Comparison of ENCODE assay signal across 8 cellular contexts in genomic region chr16:85461814-85462404, GRCh38.
DNase-seq lines count a peak whose midpoint lies in the region; ATAC-seq and TF ChIP-seq lines count a peak whose summit lies in the region.

No MANE protein-coding gene starts in this region.

- 2 to 8% (median 3%) methylated on average over 6 to 14 of the region's 14 CpGs for WGBS in heart left ventricle, 4 donors
- 2 to 3% methylated on average over 14 of the region's 14 CpGs for WGBS in sigmoid colon, 2 donors

- ATAC-seq in Panc1, result peak; percentile 36
- peak in 3 of 4 donors; percentile 18 to 31 (median 31) for ATAC-seq in heart left ventricle
- no peak for ATAC-seq in HG03442 (IDR thresholded peaks at IDR 0.05; ENCODE audit: unreplicated experiment)

- H3K9me3 Mint-ChIP-seq in activated naive CD4-positive, alpha-beta T cell treated with anti-CD3 and anti-CD28 coated beads for 36 hours, result no peaks in the 10 kb centered on the region

- H3K27ac ChIP-seq in Panc1 (ENCODE audit: low read length), result peak overlapping the region; percentile 34; the same call in 1 of the 2 replicates
- H3K27ac ChIP-seq in heart left ventricle, result peak overlapping the region in 11 of 12 donors; percentile 28 to 89 (median 78)
- peak overlapping the region; percentile 65 to 86 (median 84) for H3K27ac ChIP-seq in sigmoid colon

- DNase-seq in activated naive CD4-positive, alpha-beta T cell treated with anti-CD3 and anti-CD28 coated beads for 36 hours, result no peak
- DNase-seq in activated naive CD4-positive, alpha-beta T cell treated with Interleukin-2 at 50 U/mL for 16 hours, result no peak
- DNase-seq in Panc1 (ENCODE audit: low read depth, low spot score), result no peak
- DNase-seq in heart left ventricle, result no peak
- DNase-seq in sigmoid colon, result peak; percentile 82
- no peak for DNase-seq in NK-92 treated with Interleukin-12 subunit alpha and Interleukin-12 subunit beta, amount 100 ng/mL, for 24 hours (lab: John Stamatoyannopoulos, UW)
- no peak for DNase-seq in stimulated activated CD4-positive, alpha-beta T cell treated with anti-CD3 and anti-CD28 coated beads, Interleukin-12 subunit alpha, Interleukin-12 subunit beta, amount 100 ng/mL, for 4 hours

- BruUV-seq in Panc1 (replicated peaks; lab: Mats Ljungman, UMichigan), result no TSS peak

- POLR2A ChIA-PET in Panc1 (lab: Charles Lee), result no interaction called here

- no peak for TF ChIP-seq EP300 in sigmoid colon (IDR thresholded peaks at IDR 0.05)

- in situ Hi-C loops in Panc1 (cut with HindIII; ENCODE audit: low pct_unique_long_range_greater_than_20kb, low sequenced_read_pairs), result no loop called here

- H3K4me1 Mint-ChIP-seq in activated naive CD4-positive, alpha-beta T cell treated with anti-CD3 and anti-CD28 coated beads for 36 hours (ENCODE audit: low read depth), result peaks cover 5% of the 10 kb centered on the region

- H3K27me3 ChIP-seq in Panc1 (ENCODE audit: control insufficient read depth, insufficient read depth, low read length) (no peaks in the 10 kb centered on the region), heart left ventricle (peaks cover 0 to 32% (median 0%) of the 10 kb centered on the region in 9 donors), sigmoid colon (no peaks in the 10 kb centered on the region)

- H3K9me3 ChIP-seq in Panc1 (ENCODE audit: control insufficient read depth, insufficient read depth, low read depth, low read length) (no peaks in the 10 kb centered on the region), heart left ventricle (no peaks in the 10 kb centered on the region), sigmoid colon (no peaks in the 10 kb centered on the region)

- no peaks in the 10 kb centered on the region for H3K36me3 Mint-ChIP-seq in activated naive CD4-positive, alpha-beta T cell treated with anti-CD3 and anti-CD28 coated beads for 36 hours (ENCODE audit: low read depth)

- TF ChIP-seq POLR2A in heart left ventricle (IDR thresholded peaks at IDR 0.05) (no peak), sigmoid colon (IDR thresholded peaks at IDR 0.05) (no peak)

- H3K36me3 ChIP-seq in Panc1 (ENCODE audit: control insufficient read depth, insufficient read depth, low read length) (no peaks in the 10 kb centered on the region), heart left ventricle (no peaks in the 10 kb centered on the region), sigmoid colon (no peaks in the 10 kb centered on the region)

- H3K27ac Mint-ChIP-seq in activated naive CD4-positive, alpha-beta T cell treated with anti-CD3 and anti-CD28 coated beads for 36 hours, result no peak overlapping the region

- peaks cover 67% of the 10 kb centered on the region for H3K4me1 ChIP-seq in Panc1 (ENCODE audit: control insufficient read depth, insufficient read depth, low read length)
- H3K4me1 ChIP-seq in heart left ventricle, result peaks cover 10 to 71% (median 45%) of the 10 kb centered on the region in 12 donors
- peaks cover 0 to 79% (median 71%) of the 10 kb centered on the region in 4 donors for H3K4me1 ChIP-seq in sigmoid colon

- CTCF ChIA-PET in activated naive CD4-positive, alpha-beta T cell treated with anti-CD3 and anti-CD28 coated beads for 36 hours (lab: Charles Lee), result interaction anchor here (0.5 to 1.8 kb wide), 4 partner anchors 29 to 154 kb away, joined by 3 to 8 read pairs (median 4); no protein-coding TSS in a partner anchor
- CTCF ChIA-PET in Panc1 (lab: Charles Lee), result interaction anchor here (0.7 to 1.1 kb wide), 3 partner anchors 46 to 118 kb away, joined by 3 to 9 read pairs (median 4); no protein-coding TSS in a partner anchor

- H3K4me3 Mint-ChIP-seq in activated naive CD4-positive, alpha-beta T cell treated with anti-CD3 and anti-CD28 coated beads for 36 hours, result peak overlapping the region; percentile 63

- intact Hi-C loops in activated naive CD4-positive, alpha-beta T cell treated with anti-CD3 and anti-CD28 coated beads for 36 hours (cut with micrococcal nuclease), result no loop called here
- intact Hi-C loops in Panc1 (cut with micrococcal nuclease; ENCODE audit: unreplicated experiment), result no loop called here
- intact Hi-C loops in heart left ventricle (cut with DNase I), result no loop called here
- intact Hi-C loops in sigmoid colon (cut with DNase I), result loop anchor here (1.0 to 5.0 kb wide), 2 partner anchors 92 to 150 kb away; partner anchors contain the start of gene GSE1

- H3K4me3 ChIP-seq in Panc1 (ENCODE audit: low read depth in 2 of 2, low read length in 2 of 2) (peak overlapping the region; percentile 24 to 36), heart left ventricle (peak overlapping the region in 10 of 12 donors; percentile 24 to 56 (median 34)), sigmoid colon (peak overlapping the region; percentile 26 to 54 (median 46))

- TF ChIP-seq CTCF in Panc1 (IDR thresholded peaks at IDR 0.05) (no peak), heart left ventricle (IDR thresholded peaks at IDR 0.05) (no peak), sigmoid colon (IDR thresholded peaks at IDR 0.05) (no peak)

- peaks cover 15% of the 10 kb centered on the region for H3K27me3 Mint-ChIP-seq in activated naive CD4-positive, alpha-beta T cell treated with anti-CD3 and anti-CD28 coated beads for 36 hours (ENCODE audit: low read depth)

Comparison
In these comparisons a context has a peak if more than half of its experiments do, and no peak if none do; other contexts are left out.
1. H3K27ac ChIP-seq: peak in every context shown above with its lines; median percentile 84 in sigmoid colon; 78 in heart left ventricle; 34 in Panc1.